In the genomic region with DNA sequence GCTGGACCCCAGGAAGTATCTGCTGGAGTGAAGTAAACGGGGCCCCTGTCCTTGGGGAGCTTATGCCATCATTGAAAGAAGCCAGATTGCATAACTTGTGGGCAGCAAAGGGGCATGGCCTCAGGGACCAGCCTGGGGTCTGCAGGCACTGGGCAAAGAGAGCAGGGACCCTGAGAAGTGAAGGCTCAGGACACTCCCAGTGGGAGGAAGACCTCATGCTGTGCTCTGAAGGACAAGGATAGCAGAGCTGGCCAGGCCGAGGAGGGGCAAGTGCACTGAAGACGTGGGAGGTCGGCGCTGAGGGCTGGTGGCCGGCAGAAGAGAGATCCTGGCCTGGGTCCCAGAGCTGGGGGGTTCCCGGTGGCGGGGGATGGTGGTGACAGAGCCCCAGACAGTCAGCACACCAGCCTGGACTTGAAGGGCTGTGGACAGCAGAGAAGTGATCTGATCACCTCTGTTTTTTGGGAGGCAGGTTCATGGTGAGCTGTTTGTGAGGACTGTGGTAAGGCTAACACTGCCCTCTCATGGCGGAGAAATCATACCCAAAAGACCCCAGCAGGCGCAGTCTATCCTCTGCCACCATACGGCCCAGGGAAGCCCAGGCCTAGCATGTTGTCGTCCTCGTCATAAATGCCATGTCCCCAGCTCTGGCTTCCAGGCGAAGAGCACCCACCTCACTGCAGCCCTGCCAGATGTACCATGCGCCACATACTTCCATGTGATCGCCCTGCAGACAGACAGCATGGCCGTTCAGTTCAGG, we compare ENCODE assay signal across 8 cellular contexts. TPM values are rescaled to one million over a fixed set of nuclear protein-coding genes. Genes with fewer than 3 reads are reported as not detected.
DNase-seq lines count a peak whose midpoint lies in the region; ATAC-seq and TF ChIP-seq lines count a peak whose summit lies in the region.

No MANE protein-coding gene starts in this region.

- H3K9ac ChIP-seq in skeletal muscle satellite cell (ENCODE audit: low read depth, low read length) = no peak overlapping the region

- peaks cover 3% of the 10 kb centered on the region for H3K27me3 ChIP-seq in skeletal muscle satellite cell (ENCODE audit: control insufficient read depth, insufficient read depth, low read length)

- H3K4me1 ChIP-seq in skeletal muscle satellite cell (ENCODE audit: control insufficient read depth, insufficient read depth, low read length) = peaks cover 15% of the 10 kb centered on the region

- no peaks in the 10 kb centered on the region for H3K9me3 Mint-ChIP-seq in activated T-helper 17 cell treated with anti-CD3 and anti-CD28 coated beads, Interleukin-2, amount 50 U/mL, for 72 hours

- no peak overlapping the region for H3K27ac ChIP-seq in RWPE1

- no peaks in the 10 kb centered on the region for H3K9me3 ChIP-seq in skeletal muscle satellite cell (replicated peaks; ENCODE audit: low read length)

- ATAC-seq in activated T-helper 17 cell treated with anti-CD3 and anti-CD28 coated beads, Interleukin-2, amount 50 U/mL, for 72 hours (replicated peaks) = no peak
- ATAC-seq in GM21529 (IDR thresholded peaks at IDR 0.05; ENCODE audit: unreplicated experiment) (no peak), GM19463 (IDR thresholded peaks at IDR 0.05; ENCODE audit: unreplicated experiment) (no peak)

- CTCF ChIA-PET in RWPE1 (lab: Yijun Ruan, JAX) = interaction anchor here (0.7 to 1.0 kb wide), 3 partner anchors 10 to 219 kb away, joined by 3 to 4 read pairs (median 3); no protein-coding TSS in a partner anchor

- H3K36me3 ChIP-seq in skeletal muscle satellite cell (ENCODE audit: insufficient read depth, low read length) = no peaks in the 10 kb centered on the region

- DNase-seq in AG10803 (ENCODE audit: low read depth) (peak; percentile 59), HCEC 1CT (peak; percentile 49), RWPE1 (ENCODE audit: low spot score) (no peak), fibroblast of the aortic adventitia (ENCODE audit: low read depth) (peak; percentile 73)

- POLR2A ChIA-PET in RWPE1 (lab: Yijun Ruan, JAX; ENCODE audit: low non-redundant PET) = no interaction called here

- no peaks in the 10 kb centered on the region for H3K27me3 Mint-ChIP-seq in activated T-helper 17 cell treated with anti-CD3 and anti-CD28 coated beads, Interleukin-2, amount 50 U/mL, for 72 hours

- H3K4me3 ChIP-seq in AG10803 (ENCODE audit: low read length) (no peak overlapping the region), fibroblast of the aortic adventitia (ENCODE audit: low read depth, low read length) (no peak overlapping the region), skeletal muscle satellite cell (ENCODE audit: low read length) (no peak overlapping the region)

- no peak overlapping the region for H3K4me3 Mint-ChIP-seq in activated T-helper 17 cell treated with anti-CD3 and anti-CD28 coated beads, Interleukin-2, amount 50 U/mL, for 72 hours

- H3K4me2 ChIP-seq in skeletal muscle satellite cell (ENCODE audit: low read length) = peak overlapping the region; percentile 22

- TF ChIP-seq CTCF in AG10803 (conservative IDR thresholded peaks at IDR 0.05; ENCODE audit: low read length) (peak; percentile 54), RWPE1 (conservative IDR thresholded peaks at IDR 0.05; ENCODE audit: low read depth) (peak; percentile 23), fibroblast of the aortic adventitia (IDR thresholded peaks at IDR 0.05; ENCODE audit: insufficient read depth, low read length) (peak; percentile 56)

- H3K4me1 Mint-ChIP-seq in activated T-helper 17 cell treated with anti-CD3 and anti-CD28 coated beads, Interleukin-2, amount 50 U/mL, for 72 hours = no peaks in the 10 kb centered on the region

- H3K27ac Mint-ChIP-seq in activated T-helper 17 cell treated with anti-CD3 and anti-CD28 coated beads, Interleukin-2, amount 50 U/mL, for 72 hours = no peak overlapping the region

- no peaks in the 10 kb centered on the region for H3K36me3 Mint-ChIP-seq in activated T-helper 17 cell treated with anti-CD3 and anti-CD28 coated beads, Interleukin-2, amount 50 U/mL, for 72 hours (ENCODE audit: low read depth)

RNA-seq across cellular contexts. Expression of a gene that starts 7.1 kb away (rescaled TPM):
- total RNA-seq in fibroblast of the aortic adventitia (ENCODE audit: low replicate concordance) = 64.3 and 84.2 TPM in 2 replicates
- total RNA-seq in skeletal muscle satellite cell (2012; rRNA removed) = 32.8 and 33.2 TPM in 2 replicates
- total RNA-seq in activated T-helper 17 cell treated with anti-CD3 and anti-CD28 coated beads, Interleukin-2, amount 50 U/mL, for 72 hours = 10 to 100 TPM; 51.4 to 82.9 TPM

RNA-seq across cellular contexts. Expression of a gene that starts 29.1 kb away (rescaled TPM):
- total RNA-seq in fibroblast of the aortic adventitia (ENCODE audit: low replicate concordance) = 0.16 and 1.2 TPM in 2 replicates
- total RNA-seq in skeletal muscle satellite cell (2012; rRNA removed) = 0.25 and 0.66 TPM in 2 replicates
- under 1 TPM; 0.63 to 0.93 TPM for total RNA-seq in activated T-helper 17 cell treated with anti-CD3 and anti-CD28 coated beads, Interleukin-2, amount 50 U/mL, for 72 hours

RNA-seq across cellular contexts. Expression of a gene that starts 40.8 kb away (rescaled TPM):
- 64.1 and 159 TPM in 2 replicates for total RNA-seq in fibroblast of the aortic adventitia (ENCODE audit: low replicate concordance)
- 289 and 299 TPM in 2 replicates for total RNA-seq in skeletal muscle satellite cell (2012; rRNA removed)
- 100 to 1,000 TPM in 1 of 2 donors, 10 to 100 TPM in 1; 95.4 to 222 TPM for total RNA-seq in activated T-helper 17 cell treated with anti-CD3 and anti-CD28 coated beads, Interleukin-2, amount 50 U/mL, for 72 hours

RNA-seq across cellular contexts. Expression of a gene that starts 57.7 kb away (rescaled TPM):
- 58.0 and 131 TPM in 2 replicates for total RNA-seq in fibroblast of the aortic adventitia (ENCODE audit: low replicate concordance)
- 58.3 and 63.6 TPM in 2 replicates for total RNA-seq in skeletal muscle satellite cell (2012; rRNA removed)
- 100 to 1,000 TPM in 1 of 2 donors, 10 to 100 TPM in 1; 79.5 to 118 TPM for total RNA-seq in activated T-helper 17 cell treated with anti-CD3 and anti-CD28 coated beads, Interleukin-2, amount 50 U/mL, for 72 hours
